13 cellular contexts compared by ENCODE assay signal in the genomic region with DNA sequence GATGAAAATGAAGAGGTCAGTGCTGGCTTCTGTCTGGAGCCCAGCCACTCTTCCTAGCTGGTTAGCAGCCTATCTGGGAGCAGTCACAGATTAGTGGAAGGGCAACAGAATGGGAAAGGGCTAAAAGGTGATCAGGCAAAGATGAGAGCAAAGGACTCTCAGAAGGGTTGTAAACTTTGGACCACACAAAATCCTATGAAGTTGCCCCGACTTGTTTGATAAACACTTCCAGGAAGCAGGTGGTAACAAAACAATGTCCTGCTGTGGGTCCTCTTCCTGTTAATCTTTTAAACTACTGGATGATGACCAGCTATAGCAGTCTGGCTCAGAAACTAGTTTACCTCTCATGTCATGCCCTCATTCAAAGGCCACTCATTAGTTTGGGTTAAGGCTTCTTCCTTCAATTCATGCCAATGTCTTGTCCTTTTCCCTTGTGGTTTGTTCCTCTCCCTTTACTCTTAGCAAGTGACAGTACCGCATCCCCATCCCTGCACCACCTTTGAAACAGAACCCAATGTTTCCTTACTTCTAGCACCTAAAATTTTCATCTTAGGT. TPM values are rescaled to one million over a fixed set of nuclear protein-coding genes. Genes with fewer than 3 reads are reported as not detected.
DNase-seq lines count a peak whose midpoint lies in the region; ATAC-seq and TF ChIP-seq lines count a peak whose summit lies in the region.
"Had no signal": no experiment of that assay in that cellular context is flagged by ENCODE, and none has a peak within 500 bp of the region (broad histone marks: within the 10 kb centered on the region; RNA-seq: fewer than 3 reads in every experiment).

No MANE protein-coding gene starts in this region.

- intact Hi-C loops in MCF 10A (cut with micrococcal nuclease) (no loop called here), spleen (cut with DNase I; ENCODE audit: low total_unique reads) (no loop called here)

- H3K9me3 Mint-ChIP-seq in activated T-cell treated with anti-CD3 and anti-CD28 coated beads, Interleukin-2, amount 50 U/mL, for 72 hours = no peaks in the 10 kb centered on the region
- H3K9me3 Mint-ChIP-seq in T-cell = no peaks in the 10 kb centered on the region
- no peaks in the 10 kb centered on the region for H3K9me3 Mint-ChIP-seq in MCF 10A (ENCODE audit: unreplicated experiment)

- H3K27me3 Mint-ChIP-seq in activated T-cell treated with anti-CD3 and anti-CD28 coated beads, Interleukin-2, amount 50 U/mL, for 72 hours (ENCODE audit: low read depth) = no peaks in the 10 kb centered on the region
- no peaks in the 10 kb centered on the region for H3K27me3 Mint-ChIP-seq in T-cell
- no peaks in the 10 kb centered on the region for H3K27me3 Mint-ChIP-seq in MCF 10A (ENCODE audit: insufficient read depth, unreplicated experiment)

- H3K36me3 ChIP-seq in neutrophil = peaks cover 84% of the 10 kb centered on the region
- peaks cover 4 to 93% (median 57%) of the 10 kb centered on the region in 6 donors for H3K36me3 ChIP-seq in spleen

- peak overlapping the region; percentile 41 for H3K27ac Mint-ChIP-seq in activated T-cell treated with anti-CD3 and anti-CD28 coated beads, Interleukin-2, amount 50 U/mL, for 72 hours
- H3K27ac Mint-ChIP-seq in T-cell (peak overlapping the region; percentile 64 to 68), MCF 10A (ENCODE audit: low read depth, unreplicated experiment) (no peak overlapping the region)

- H3K4me1 ChIP-seq in neutrophil (ENCODE audit: control insufficient read depth in 1 of 2, insufficient read depth in 1 of 2, low read depth in 1 of 2, low read length in 1 of 2) = no peaks in the 10 kb centered on the region
- H3K4me1 ChIP-seq in spleen = no peaks in the 10 kb centered on the region
- H3K4me1 ChIP-seq: pancreas had no signal

- BruUV-seq in MCF 10A (replicated peaks; lab: Mats Ljungman, UMichigan) = no TSS peak

- no peak for TF ChIP-seq POLR2A in spleen (IDR thresholded peaks at IDR 0.05)

- CTCF ChIA-PET in T-cell (lab: Charles Lee) = interaction anchor here in 1 of 2 donors (0.5 kb wide), 1 partner anchor 121 kb away, joined by 3 read pairs; no protein-coding TSS in a partner anchor
- CTCF ChIA-PET in MCF 10A (lab: Yijun Ruan, JAX) = interaction anchor here (2.9 kb wide), 1 partner anchor 108 kb away, joined by 10 read pairs; no protein-coding TSS in a partner anchor

- peaks cover 15% of the 10 kb centered on the region for H3K4me1 Mint-ChIP-seq in activated T-cell treated with anti-CD3 and anti-CD28 coated beads, Interleukin-2, amount 50 U/mL, for 72 hours (ENCODE audit: low read depth)
- H3K4me1 Mint-ChIP-seq in T-cell (peaks cover 3 to 22% (median 19%) of the 10 kb centered on the region in 3 donors), MCF 10A (ENCODE audit: insufficient read depth, unreplicated experiment) (no peaks in the 10 kb centered on the region)

- no peaks in the 10 kb centered on the region for H3K9me3 ChIP-seq in neutrophil
- H3K9me3 ChIP-seq in spleen = no peaks in the 10 kb centered on the region
- H3K9me3 ChIP-seq: pancreas had no signal

- H3K27ac ChIP-seq in neutrophil (peak overlapping the region; percentile 20), spleen (peak overlapping the region in 2 of 8 donors; percentile 7 to 41)
- H3K27ac ChIP-seq: pancreas had no signal

- no peaks in the 10 kb centered on the region for H3K27me3 ChIP-seq in neutrophil
- no peaks in the 10 kb centered on the region for H3K27me3 ChIP-seq in spleen (replicated peaks in 1 of 7)
- H3K27me3 ChIP-seq: pancreas had no signal

- no peak for ATAC-seq in activated T-cell treated with anti-CD3 and anti-CD28 coated beads, Interleukin-2, amount 50 U/mL, for 72 hours (replicated peaks in 1 of 2)
- ATAC-seq in T-cell (replicated peaks in 1 of 4) = peak in 1 of 4 experiments; percentile 16
- ATAC-seq in GM19023 (IDR thresholded peaks at IDR 0.05; ENCODE audit: unreplicated experiment) = no peak
- ATAC-seq: pancreas had no signal

- H3K36me3 Mint-ChIP-seq in activated T-cell treated with anti-CD3 and anti-CD28 coated beads, Interleukin-2, amount 50 U/mL, for 72 hours (ENCODE audit: insufficient read depth in 2 of 2) = peaks cover 17 to 41% of the 10 kb centered on the region in 2 donors
- H3K36me3 Mint-ChIP-seq in T-cell = peaks cover 38% of the 10 kb centered on the region
- H3K36me3 Mint-ChIP-seq in MCF 10A (ENCODE audit: insufficient read depth, unreplicated experiment) = peaks cover 80% of the 10 kb centered on the region

- no peak for DNase-seq in activated T-cell treated with anti-CD3 and anti-CD28 coated beads, Interleukin-2, amount 50 U/mL, for 72 hours
- DNase-seq in activated T-cell treated with anti-CD3 and anti-CD28 coated beads, Interleukin-2, amount 50 U/mL, for 1 hour = no peak
- no peak for DNase-seq in T-cell
- peak; percentile 54 for DNase-seq in dermis blood vessel endothelial cell
- no peak for DNase-seq in MCF 10A (ENCODE audit: unreplicated experiment)
- no peak for DNase-seq in spleen
- DNase-seq: activated T-cell treated with anti-CD3 and anti-CD28 coated beads for 4 hours; anterior cingulate cortex; NCI-H2029 treated with DMSO at 0.1 percent for 48 hours; pancreas; stimulated activated CD4-positive, alpha-beta T cell treated with anti-CD3 and anti-CD28 coated beads, Interleukin-2, amount 100 ng/mL, for 48 hours had no signal

- WGBS in spleen, 5 donors = 68 to 84% (median 80%) methylated on average over 2 of the region's 2 CpGs

- H3K4me3 Mint-ChIP-seq in activated T-cell treated with anti-CD3 and anti-CD28 coated beads, Interleukin-2, amount 50 U/mL, for 72 hours = no peak overlapping the region
- no peak overlapping the region for H3K4me3 Mint-ChIP-seq in T-cell
- H3K4me3 Mint-ChIP-seq in MCF 10A (ENCODE audit: unreplicated experiment) = no peak overlapping the region

- H3K4me3 ChIP-seq in neutrophil (ENCODE audit: low read depth in 1 of 2, low read length in 1 of 2) (no peak overlapping the region), spleen (no peak overlapping the region)
- H3K4me3 ChIP-seq: pancreas had no signal

- no peak for TF ChIP-seq CTCF in neutrophil (IDR thresholded peaks at IDR 0.05)
- no peak for TF ChIP-seq CTCF in MCF 10A (IDR thresholded peaks at IDR 0.05; ENCODE audit: unreplicated experiment)
- no peak for TF ChIP-seq CTCF in spleen (IDR thresholded peaks at IDR 0.05 in 8 of 11, conservative IDR thresholded peaks at IDR 0.05 in 3 of 11)

- POLR2A ChIA-PET in T-cell (lab: Charles Lee) = no interaction called here
- POLR2A ChIA-PET in MCF 10A (lab: Yijun Ruan, JAX) = interaction anchor here (0.6 kb wide), 1 partner anchor 154 kb away, joined by 3 read pairs; no protein-coding TSS in a partner anchor

RNA-seq across cellular contexts. Expression of gene POLG, which starts 19.2 kb away (rescaled TPM):
- total RNA-seq in activated T-cell treated with anti-CD3 and anti-CD28 coated beads, Interleukin-2, amount 50 U/mL, for 72 hours = 10 to 100 TPM; 71.5 to 74.1 TPM
- total RNA-seq in T-cell = 100 to 1,000 TPM; 136 to 171 (median 165) TPM
- 112 and 114 TPM in 2 replicates for total RNA-seq in dermis blood vessel endothelial cell
- 52.9 and 62.2 TPM in 2 replicates for total RNA-seq in MCF 10A (2022)
- 100 to 1,000 TPM in 1 of 7 donors, 10 to 100 TPM in 6; 63.3 to 105 (median 74.0) TPM for total RNA-seq in spleen
- polyA plus RNA-seq in spleen = 10 to 100 TPM; 38.3 to 57.7 (median 54.9) TPM
